12 cellular contexts compared by ENCODE assay signal in the genomic region with DNA sequence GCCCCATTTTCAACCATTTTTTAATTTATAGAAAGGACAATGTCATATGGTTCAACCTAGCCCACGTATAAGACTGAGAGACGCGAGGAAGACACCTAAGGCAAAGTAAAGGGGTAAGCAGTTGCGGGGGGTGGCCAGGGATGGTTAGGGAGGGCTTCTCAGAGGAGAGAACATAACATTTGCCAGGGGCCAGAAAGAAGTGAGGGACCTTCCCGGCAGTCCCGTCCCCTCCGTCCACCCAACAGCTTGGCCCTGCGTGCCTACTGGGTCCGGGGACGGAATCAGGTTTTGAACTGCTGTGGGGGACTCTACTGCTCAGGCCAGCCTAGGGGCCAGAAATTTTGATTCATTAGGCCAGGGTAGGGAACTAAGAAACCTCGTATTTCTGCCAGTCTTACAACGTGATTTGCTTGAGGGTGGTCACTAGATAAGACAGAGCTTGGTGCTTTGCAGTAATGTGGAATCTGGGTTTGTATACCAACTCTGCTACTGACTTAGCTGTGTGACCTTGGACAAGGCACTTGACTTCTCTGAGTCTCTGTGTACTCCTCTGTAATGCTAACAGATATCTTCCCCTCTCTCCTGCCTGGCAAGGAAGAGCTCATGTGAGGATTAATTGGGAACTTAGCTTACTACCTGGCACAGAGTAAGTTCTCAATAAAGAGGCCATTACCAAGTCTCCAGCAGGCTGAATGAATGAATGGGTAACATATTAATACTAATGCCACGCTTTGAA. TPM values are rescaled to one million over a fixed set of nuclear protein-coding genes. Genes with fewer than 3 reads are reported as not detected.
DNase-seq lines count a peak whose midpoint lies in the region; ATAC-seq lines count a peak whose summit lies in the region.
"Had no signal": no experiment of that assay in that cellular context is flagged by ENCODE, and none has a peak within 500 bp of the region (broad histone marks: within the 10 kb centered on the region; RNA-seq: fewer than 3 reads in every experiment).

No MANE protein-coding gene starts in this region.

- intact Hi-C loops in activated CD4-positive, alpha-beta T cell treated with anti-CD3 and anti-CD28 coated beads, Interleukin-2, amount 10 ng/mL, durations not matched to agents 24 days and 14 days (cut with micrococcal nuclease): loop anchor here (5.0 kb wide), 1 partner anchor 45 kb away; a partner anchor contains a TSS

- ATAC-seq in activated naive CD8-positive, alpha-beta T cell treated with anti-CD3 and anti-CD28 coated beads, Interleukin-2, amount 50 U/mL, for 24 hours: no peak
- no peak for ATAC-seq in memory B cell (ENCODE audit: low read depth)
- peak; percentile 14 for ATAC-seq in stimulated activated naive CD8-positive, alpha-beta T cell treated with anti-CD3 and anti-CD28 coated beads, Interleukin-15, amount 100 ng/mL, for 72 hours
- no peak for ATAC-seq in HG02571 (IDR thresholded peaks at IDR 0.05; ENCODE audit: unreplicated experiment)

- H3K27ac Mint-ChIP-seq in activated CD4-positive, alpha-beta T cell treated with anti-CD3 and anti-CD28 coated beads, Interleukin-2, amount 10 ng/mL, durations not matched to agents 24 days and 14 days: no peak overlapping the region
- no peak overlapping the region for H3K27ac Mint-ChIP-seq in activated naive CD8-positive, alpha-beta T cell treated with anti-CD3 and anti-CD28 coated beads, Interleukin-2, amount 50 U/mL, for 24 hours
- H3K27ac Mint-ChIP-seq in memory B cell: no peak overlapping the region
- H3K27ac Mint-ChIP-seq in stimulated activated naive CD8-positive, alpha-beta T cell treated with anti-CD3 and anti-CD28 coated beads, Interleukin-15, amount 100 ng/mL, for 72 hours: no peak overlapping the region

- H3K36me3 Mint-ChIP-seq in activated CD4-positive, alpha-beta T cell treated with anti-CD3 and anti-CD28 coated beads, Interleukin-2, amount 10 ng/mL, durations not matched to agents 24 days and 14 days (ENCODE audit: low read depth): no peaks in the 10 kb centered on the region
- no peaks in the 10 kb centered on the region for H3K36me3 Mint-ChIP-seq in activated naive CD8-positive, alpha-beta T cell treated with anti-CD3 and anti-CD28 coated beads, Interleukin-2, amount 50 U/mL, for 24 hours (ENCODE audit: low read depth)
- no peaks in the 10 kb centered on the region for H3K36me3 Mint-ChIP-seq in memory B cell

- H3K9me3 Mint-ChIP-seq in activated CD4-positive, alpha-beta T cell treated with anti-CD3 and anti-CD28 coated beads, Interleukin-2, amount 10 ng/mL, durations not matched to agents 24 days and 14 days: no peaks in the 10 kb centered on the region
- H3K9me3 Mint-ChIP-seq in activated naive CD8-positive, alpha-beta T cell treated with anti-CD3 and anti-CD28 coated beads, Interleukin-2, amount 50 U/mL, for 24 hours: no peaks in the 10 kb centered on the region
- H3K9me3 Mint-ChIP-seq in memory B cell: no peaks in the 10 kb centered on the region
- no peaks in the 10 kb centered on the region for H3K9me3 Mint-ChIP-seq in stimulated activated naive CD8-positive, alpha-beta T cell treated with anti-CD3 and anti-CD28 coated beads, Interleukin-15, amount 100 ng/mL, for 72 hours

- DNase-seq in activated CD4-positive, alpha-beta T cell treated with anti-CD3 and anti-CD28 coated beads, Interleukin-2, amount 10 ng/mL, durations not matched to agents 24 days and 14 days: no peak
- no peak for DNase-seq in activated CD4-positive, alpha-beta T cell treated with anti-CD3 and anti-CD28 coated beads for 4 hours
- DNase-seq in activated naive CD8-positive, alpha-beta T cell treated with anti-CD3 and anti-CD28 coated beads, Interleukin-2, amount 50 U/mL, for 24 hours: no peak
- DNase-seq in memory B cell (ENCODE audit: low spot score in 2 of 2) (no peak), SIG-M5 (lab: John Stamatoyannopoulos, UW) (no peak), NCI-H1417 (lab: John Stamatoyannopoulos, UW) (no peak)
- no peak for DNase-seq in stimulated activated naive CD8-positive, alpha-beta T cell treated with anti-CD3 and anti-CD28 coated beads, Interleukin-15, amount 100 ng/mL, for 72 hours
- DNase-seq: left ventricle myocardium superior, NCI-H1417 treated with DMSO at 0.1 percent for 48 hours had no signal

- H3K4me1 Mint-ChIP-seq in activated CD4-positive, alpha-beta T cell treated with anti-CD3 and anti-CD28 coated beads, Interleukin-2, amount 10 ng/mL, durations not matched to agents 24 days and 14 days: peaks cover 5% of the 10 kb centered on the region
- H3K4me1 Mint-ChIP-seq in activated naive CD8-positive, alpha-beta T cell treated with anti-CD3 and anti-CD28 coated beads, Interleukin-2, amount 50 U/mL, for 24 hours: peaks cover 6% of the 10 kb centered on the region
- peaks cover 8% of the 10 kb centered on the region for H3K4me1 Mint-ChIP-seq in memory B cell
- H3K4me1 Mint-ChIP-seq in stimulated activated naive CD8-positive, alpha-beta T cell treated with anti-CD3 and anti-CD28 coated beads, Interleukin-15, amount 100 ng/mL, for 72 hours: peaks cover 19% of the 10 kb centered on the region

- peaks cover 79% of the 10 kb centered on the region for H3K27me3 Mint-ChIP-seq in activated CD4-positive, alpha-beta T cell treated with anti-CD3 and anti-CD28 coated beads, Interleukin-2, amount 10 ng/mL, durations not matched to agents 24 days and 14 days
- H3K27me3 Mint-ChIP-seq in activated naive CD8-positive, alpha-beta T cell treated with anti-CD3 and anti-CD28 coated beads, Interleukin-2, amount 50 U/mL, for 24 hours: peaks cover 50% of the 10 kb centered on the region
- peaks cover 30% of the 10 kb centered on the region for H3K27me3 Mint-ChIP-seq in memory B cell
- peaks cover 77% of the 10 kb centered on the region for H3K27me3 Mint-ChIP-seq in stimulated activated naive CD8-positive, alpha-beta T cell treated with anti-CD3 and anti-CD28 coated beads, Interleukin-15, amount 100 ng/mL, for 72 hours

- peak overlapping the region; percentile 45 for H3K4me3 Mint-ChIP-seq in activated CD4-positive, alpha-beta T cell treated with anti-CD3 and anti-CD28 coated beads, Interleukin-2, amount 10 ng/mL, durations not matched to agents 24 days and 14 days
- H3K4me3 Mint-ChIP-seq in activated naive CD8-positive, alpha-beta T cell treated with anti-CD3 and anti-CD28 coated beads, Interleukin-2, amount 50 U/mL, for 24 hours: peak overlapping the region; percentile 48
- H3K4me3 Mint-ChIP-seq in memory B cell: peak overlapping the region; percentile 81
- peak overlapping the region; percentile 57 to 81 for H3K4me3 Mint-ChIP-seq in stimulated activated naive CD8-positive, alpha-beta T cell treated with anti-CD3 and anti-CD28 coated beads, Interleukin-15, amount 100 ng/mL, for 72 hours

RNA-seq across cellular contexts. Expression of a gene that starts 0.7 kb away (rescaled TPM):
- total RNA-seq in activated CD4-positive, alpha-beta T cell treated with anti-CD3 and anti-CD28 coated beads, Interleukin-2, amount 10 ng/mL, durations not matched to agents 24 days and 14 days: not detected in 2 replicates
- total RNA-seq: ascending aorta, left ventricle myocardium superior, OCI-LY7 had no signal

RNA-seq across cellular contexts. Expression of a gene that starts 44.8 kb away (rescaled TPM):
- total RNA-seq in activated CD4-positive, alpha-beta T cell treated with anti-CD3 and anti-CD28 coated beads, Interleukin-2, amount 10 ng/mL, durations not matched to agents 24 days and 14 days: 3.1 and 4.3 TPM in 2 replicates
